ENCODE assay signal across 8 cellular contexts in genomic region chr17:21213491-21214014, GRCh38. TPM values are rescaled to one million over a fixed set of nuclear protein-coding genes. Genes with fewer than 3 reads are reported as not detected.
DNase-seq lines count a peak whose midpoint lies in the region; ATAC-seq and TF ChIP-seq lines count a peak whose summit lies in the region.

No MANE protein-coding gene starts in this region.

- peaks cover 25 to 32% of the 10 kb centered on the region in 2 donors for H3K4me1 ChIP-seq in naive thymus-derived CD4-positive, alpha-beta T cell (ENCODE audit: control insufficient read depth in 2 of 2, insufficient read depth in 2 of 2, low read length in 2 of 2)

- ATAC-seq in GM19324 (IDR thresholded peaks at IDR 0.05; ENCODE audit: low FRiP score, unreplicated experiment) = peak; percentile 23
- peak; percentile 15 for ATAC-seq in HG03280 (IDR thresholded peaks at IDR 0.05; ENCODE audit: unreplicated experiment)
- peak; percentile 2 for ATAC-seq in naive thymus-derived CD4-positive, alpha-beta T cell
- ATAC-seq in GM21786 (IDR thresholded peaks at IDR 0.05; ENCODE audit: unreplicated experiment) = no peak

- POLR2A ChIA-PET in naive thymus-derived CD4-positive, alpha-beta T cell (lab: Charles Lee) = interaction anchor here (0.6 to 3.5 kb wide), 10 partner anchors 9 to 943 kb away, joined by 3 to 9 read pairs (median 4); partner anchors contain the start of genes DHRS7B, NATD1 and USP22

- H3K36me3 ChIP-seq in naive thymus-derived CD4-positive, alpha-beta T cell (ENCODE audit: control insufficient read depth in 2 of 3, insufficient read depth in 3 of 3, low read length in 3 of 3) = peaks cover 0 to 33% (median 0%) of the 10 kb centered on the region in 3 experiments

- no peaks in the 10 kb centered on the region for H3K9me3 Mint-ChIP-seq in naive thymus-derived CD4-positive, alpha-beta T cell

- DNase-seq in T follicular helper cell (ENCODE audit: low read depth) = peak; percentile 7
- DNase-seq in epithelial cell of proximal tubule (ENCODE audit: low read depth) = no peak
- peak in 4 of 9 donors; percentile 1 to 5 (median 4) for DNase-seq in naive thymus-derived CD4-positive, alpha-beta T cell
- DNase-seq in activated CD8-positive, alpha-beta memory T cell treated with anti-CD3 and anti-CD28 coated beads, Interleukin-2, amount 50 U/mL, for 4 hours = no peak

- peak overlapping the region; percentile 100 for H3K4me3 ChIP-seq in epithelial cell of proximal tubule (ENCODE audit: low read depth, low read length)
- H3K4me3 ChIP-seq in naive thymus-derived CD4-positive, alpha-beta T cell (ENCODE audit: low read length) = peak overlapping the region; percentile 93

- peaks cover 40 to 80% (median 56%) of the 10 kb centered on the region in 7 donors for H3K4me1 Mint-ChIP-seq in naive thymus-derived CD4-positive, alpha-beta T cell

- no peaks in the 10 kb centered on the region for H3K9me3 ChIP-seq in naive thymus-derived CD4-positive, alpha-beta T cell (ENCODE audit: control insufficient read depth in 2 of 3, low read length in 3 of 3)

- peak overlapping the region; percentile 100 for H3K27ac ChIP-seq in C4-2B
- peak overlapping the region; percentile 97 for H3K27ac ChIP-seq in naive thymus-derived CD4-positive, alpha-beta T cell (ENCODE audit: low read depth, low read length)

- peaks cover 0 to 5% (median 0%) of the 10 kb centered on the region in 5 donors for H3K36me3 Mint-ChIP-seq in naive thymus-derived CD4-positive, alpha-beta T cell

- intact Hi-C loops in naive thymus-derived CD4-positive, alpha-beta T cell (cut with micrococcal nuclease) = loop anchor here (1.0 to 2.0 kb wide), 10 partner anchors 40 to 338 kb away; partner anchors contain the start of genes DHRS7B (in 2 of the 2), MAP2K3 (in 2 of the 2), NATD1 (in 2 of the 2) and USP22 (in 2 of the 2)

- TF ChIP-seq CTCF in C4-2B (conservative IDR thresholded peaks at IDR 0.05) (no peak), epithelial cell of proximal tubule (conservative IDR thresholded peaks at IDR 0.05; ENCODE audit: low read depth, low read length) (no peak)

- CTCF ChIA-PET in naive thymus-derived CD4-positive, alpha-beta T cell (lab: Charles Lee) = interaction anchor here (0.6 to 1.0 kb wide), 3 partner anchors 33 to 244 kb away, joined by 3 to 4 read pairs (median 3); partner anchors contain the start of gene USP22

- H3K27me3 ChIP-seq in naive thymus-derived CD4-positive, alpha-beta T cell (ENCODE audit: control insufficient read depth in 2 of 2, insufficient read depth in 2 of 2, low read length in 2 of 2) = no peaks in the 10 kb centered on the region

- peak overlapping the region; percentile 84 to 96 (median 92) for H3K27ac Mint-ChIP-seq in naive thymus-derived CD4-positive, alpha-beta T cell

- H3K27me3 Mint-ChIP-seq in naive thymus-derived CD4-positive, alpha-beta T cell = no peaks in the 10 kb centered on the region

- H3K4me3 Mint-ChIP-seq in naive thymus-derived CD4-positive, alpha-beta T cell = peak overlapping the region; percentile 90 to 97 (median 92)

RNA-seq across cellular contexts. Expression of gene TMEM11, which starts 0.4 kb away (rescaled TPM):
- total RNA-seq in epithelial cell of proximal tubule = 34.9 and 51.2 TPM in 2 replicates
- total RNA-seq in naive thymus-derived CD4-positive, alpha-beta T cell = 10 to 100 TPM; 11.7 to 22.9 (median 19.3) TPM
- polyA plus RNA-seq in naive thymus-derived CD4-positive, alpha-beta T cell = 10 to 100 TPM; 23.5 to 47.9 TPM

RNA-seq across cellular contexts. Expression of gene NATD1, which starts 39.7 kb away (rescaled TPM):
- total RNA-seq in epithelial cell of proximal tubule = 2.1 and 6.4 TPM in 2 replicates
- 10 to 100 TPM in 2 of 5 experiments, 1 to 10 TPM in 3; 2.5 to 11.1 (median 8.9) TPM for total RNA-seq in naive thymus-derived CD4-positive, alpha-beta T cell
- polyA plus RNA-seq in naive thymus-derived CD4-positive, alpha-beta T cell = 1 to 10 TPM; 1.7 to 2.9 TPM
